8 cellular contexts compared by ENCODE assay signal in the genomic region with DNA sequence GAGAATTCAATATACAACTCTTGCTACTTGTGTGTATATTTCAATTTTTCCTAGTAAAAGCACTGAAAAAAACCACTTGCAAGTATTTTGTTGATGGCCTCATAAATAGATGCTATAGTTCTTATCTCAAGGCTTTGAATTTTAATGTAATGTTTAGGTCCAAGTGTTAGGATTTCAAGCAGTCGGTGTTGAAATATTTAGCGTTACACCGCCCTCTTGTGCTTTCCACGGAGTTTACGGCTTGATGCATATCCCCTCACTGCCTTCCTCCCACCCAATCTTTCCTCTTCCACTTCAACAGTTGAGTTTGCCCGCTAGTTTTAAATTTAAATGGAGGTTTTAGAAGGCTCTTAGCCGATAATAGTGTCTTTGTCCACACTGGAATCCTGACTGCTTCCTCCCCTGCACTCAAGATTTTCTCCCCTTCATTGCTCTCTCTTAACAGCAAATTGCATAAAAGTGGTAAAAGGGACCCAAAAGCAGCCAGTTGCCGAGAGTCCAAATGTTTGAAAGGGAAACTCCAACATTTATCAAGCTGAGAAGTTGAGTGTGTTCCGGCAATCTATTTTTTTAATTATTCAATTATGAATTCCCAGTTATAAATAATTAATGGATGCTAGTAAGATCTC. TPM values are rescaled to one million over a fixed set of nuclear protein-coding genes. Genes with fewer than 3 reads are reported as not detected.
A peak's percentile ranks its signal among the peaks of the same experiment; 100 is the strongest.
DNase-seq lines count a peak whose midpoint lies in the region; ATAC-seq and TF ChIP-seq lines count a peak whose summit lies in the region.

No MANE protein-coding gene starts in this region.

- H3K27me3 ChIP-seq in BJ (ENCODE audit: control insufficient read depth, insufficient read depth, low read length) (peaks cover 8% of the 10 kb centered on the region), esophagus muscularis mucosa (peaks cover 0 to 19% (median 5%) of the 10 kb centered on the region in 4 donors), transverse colon (peaks cover 18% of the 10 kb centered on the region)

- peak; percentile 48 for TF ChIP-seq CTCF in BJ (IDR thresholded peaks at IDR 0.05; ENCODE audit: insufficient read depth, low read depth, low read length)
- peak; percentile 50 for TF ChIP-seq CTCF in GM13977 (IDR thresholded peaks at IDR 0.05; ENCODE audit: extremely low read depth, insufficient read depth, missing control alignments)
- peak in 2 of 3 experiments; percentile 8 to 21 for TF ChIP-seq CTCF in esophagus muscularis mucosa (IDR thresholded peaks at IDR 0.05)
- peak in 3 of 5 experiments; percentile 26 to 29 (median 27) for TF ChIP-seq CTCF in transverse colon (IDR thresholded peaks at IDR 0.05)

- no peak for TF ChIP-seq EP300 in esophagus muscularis mucosa (IDR thresholded peaks at IDR 0.05)
- TF ChIP-seq EP300 in transverse colon (IDR thresholded peaks at IDR 0.05; ENCODE audit: low read depth), result no peak

- TF ChIP-seq POLR2A in esophagus muscularis mucosa (IDR thresholded peaks at IDR 0.05; ENCODE audit: low read depth), result no peak
- no peak for TF ChIP-seq POLR2A in transverse colon (IDR thresholded peaks at IDR 0.05)

- intact Hi-C loops in esophagus muscularis mucosa (cut with DNase I) (no loop called here), transverse colon (cut with DNase I; ENCODE audit: low total_unique reads) (no loop called here)

- POLR2A ChIA-PET in BJ (lab: Charles Lee), result no interaction called here

- no peaks in the 10 kb centered on the region for H3K36me3 ChIP-seq in BJ (ENCODE audit: control insufficient read depth, insufficient read depth, low read length)
- no peaks in the 10 kb centered on the region for H3K36me3 ChIP-seq in esophagus muscularis mucosa
- H3K36me3 ChIP-seq in transverse colon, result no peaks in the 10 kb centered on the region

- in situ Hi-C loops in GM13977 (cut with MboI; ENCODE audit: low pct_unique_long_range_greater_than_20kb, low sequenced_read_pairs, unreplicated experiment), result no loop called here
- in situ Hi-C loops in transverse colon (cut with MboI; ENCODE audit: low pct_ligation_motif_present in 1 of 4, low pct_unique_long_range_greater_than_20kb in 1 of 4, low sequenced_read_pairs in 3 of 4), result loop anchor here in 3 of 4 donors (5.0 to 25.0 kb wide), 3 partner anchors 210 to 400 kb away; no protein-coding TSS in a partner anchor

- H3K27ac ChIP-seq in esophagus muscularis mucosa (replicated peaks in 1 of 4) (no peak overlapping the region), transverse colon (no peak overlapping the region)

- H3K4me3 ChIP-seq in BJ (ENCODE audit: low read depth, low read length), result no peak overlapping the region
- no peak overlapping the region for H3K4me3 ChIP-seq in esophagus muscularis mucosa
- H3K4me3 ChIP-seq in transverse colon, result no peak overlapping the region

- no peak for ATAC-seq in GM21381 (IDR thresholded peaks at IDR 0.05; ENCODE audit: unreplicated experiment)
- ATAC-seq in GM18519 (IDR thresholded peaks at IDR 0.05; ENCODE audit: low FRiP score, unreplicated experiment), result no peak

- H3K9me3 ChIP-seq in esophagus muscularis mucosa, result no peaks in the 10 kb centered on the region
- H3K9me3 ChIP-seq in transverse colon, result no peaks in the 10 kb centered on the region

- DNase-seq in BJ (ENCODE audit: low read depth) (no peak), GM13977 (ENCODE audit: low spot score) (peak; percentile 34), NCI-H748 (lab: John Stamatoyannopoulos, UW; ENCODE audit: unreplicated experiment) (peak; percentile 72), esophagus muscularis mucosa (ENCODE audit: extremely low spot score) (no peak), transverse colon (peak; percentile 13)
- no peak for DNase-seq in central memory CD4-positive, alpha-beta T cell

- CTCF ChIA-PET in BJ (lab: Yijun Ruan, JAX), result interaction anchor here (1.2 kb wide), 1 partner anchor 445 kb away, joined by 3 read pairs; no protein-coding TSS in a partner anchor

- H3K4me1 ChIP-seq in esophagus muscularis mucosa (peaks cover 0 to 3% (median 0%) of the 10 kb centered on the region in 4 donors), transverse colon (no peaks in the 10 kb centered on the region)

- 16% methylated on average over 9 of the region's 9 CpGs for WGBS in esophagus muscularis mucosa
- WGBS in transverse colon (ENCODE audit: low coverage in 1 of 2), 2 donors, result 22 to 25% methylated on average over 9 of the region's 9 CpGs

RNA-seq across cellular contexts. Expression of a gene that starts 25.9 kb away (rescaled TPM):
- polyA plus RNA-seq in BJ (2011; rRNA removed), result 20.2 and 34.6 TPM in 2 replicates
- 8.4 and 10.8 TPM in 2 replicates for polyA minus RNA-seq in BJ (2011; rRNA and poly(A)+ RNA removed)
- 10 to 100 TPM; 30.2 to 54.7 (median 43.7) TPM for total RNA-seq in esophagus muscularis mucosa
- total RNA-seq in transverse colon, result 100 to 1,000 TPM in 2 of 4 donors, 10 to 100 TPM in 1, 1 to 10 TPM in 1; 8.0 to 183 (median 100) TPM

RNA-seq across cellular contexts. Expression of a gene that starts 49.9 kb away (rescaled TPM):
- polyA plus RNA-seq in BJ (2011; rRNA removed), result 5.6 and 11.4 TPM in 2 replicates
- 4.8 and 6.2 TPM in 2 replicates for polyA minus RNA-seq in BJ (2011; rRNA and poly(A)+ RNA removed)
- 10 to 100 TPM; 11.3 to 19.9 (median 16.1) TPM for total RNA-seq in esophagus muscularis mucosa
- 10 to 100 TPM in 3 of 4 donors, 1 to 10 TPM in 1; 6.7 to 21.0 (median 15.2) TPM for total RNA-seq in transverse colon

Comparison
In these comparisons a context has a peak if more than half of its experiments do, and no peak if none do; other contexts are left out.
1. DNase-seq: peak in GM13977 (single experiment), NCI-H748 (single experiment) and transverse colon (single experiment); none in BJ (single experiment), esophagus muscularis mucosa (single experiment) and central memory CD4-positive, alpha-beta T cell (single experiment).
2. Peak in every context shown above with its lines, with median percentiles within 50 percentile points of each other: CTCF ChIP-seq.